Comparison of ENCODE assay signal across 21 cellular contexts in genomic region chr2:230930928-230931555, GRCh38. TPM values are rescaled to one million over a fixed set of nuclear protein-coding genes. Genes with fewer than 3 reads are reported as not detected.
DNase-seq lines count a peak whose midpoint lies in the region; ATAC-seq and TF ChIP-seq lines count a peak whose summit lies in the region.
"Had no signal": no experiment of that assay in that cellular context is flagged by ENCODE, and none has a peak within 500 bp of the region (broad histone marks: within the 10 kb centered on the region; RNA-seq: fewer than 3 reads in every experiment).

No MANE protein-coding gene starts in this region.

- no peak overlapping the region for H2BK120ac ChIP-seq in neuronal stem cell (ENCODE audit: low read depth, low read length)

- DNase-seq in heart left ventricle, result peak in 3 of 5 donors; percentile 8 to 31 (median 9)
- DNase-seq in heart right ventricle, result no peak
- DNase-seq in coronary artery (ENCODE audit: low spot score), result peak; percentile 35
- no peak for DNase-seq in neuronal stem cell (ENCODE audit: low spot score)
- DNase-seq in NCI-H1694 treated with DMSO at 0.1 percent for 48 hours (lab: John Stamatoyannopoulos, UW), result no peak
- no peak for DNase-seq in HuH-7 (ENCODE audit: low spot score)
- DNase-seq: activated CD4-positive, alpha-beta T cell treated with anti-CD3 and anti-CD28 coated beads, Interleukin-2, amount 50 U/mL, for 4 hours; activated T-cell treated with anti-CD3 and anti-CD28 coated beads, Interleukin-2, amount 50 U/mL, for 72 hours; body of pancreas; MM.1S; NCI-H1436 treated with DMSO at 0.1 percent for 48 hours; Right ventricle myocardium superior; stimulated activated CD4-positive, alpha-beta T cell treated with anti-CD3 and anti-CD28 coated beads, Interleukin-1b, Interleukin-23, amount 100 ng/mL, for 48 hours; T1000 had no signal

- no peak for TF ChIP-seq CTCF in heart left ventricle (IDR thresholded peaks at IDR 0.05)
- no peak for TF ChIP-seq CTCF in heart right ventricle (IDR thresholded peaks at IDR 0.05)
- TF ChIP-seq CTCF in coronary artery (IDR thresholded peaks at IDR 0.05), result no peak

- H3K27ac ChIP-seq in heart left ventricle (no peak overlapping the region), heart right ventricle (no peak overlapping the region), coronary artery (no peak overlapping the region), neuronal stem cell (replicated peaks; ENCODE audit: low read length) (no peak overlapping the region)
- H3K27ac ChIP-seq: body of pancreas, thoracic aorta had no signal

- peak overlapping the region; percentile 23 for H3K23ac ChIP-seq in neuronal stem cell (ENCODE audit: low read depth, low read length, poor library complexity)

- intact Hi-C loops in heart left ventricle (cut with DNase I), result no loop called here
- intact Hi-C loops in heart right ventricle (cut with DNase I), result no loop called here

- no peak overlapping the region for H2BK15ac ChIP-seq in neuronal stem cell (ENCODE audit: low read length)

- no peak for TF ChIP-seq POLR2A in heart left ventricle (IDR thresholded peaks at IDR 0.05)

- no peak overlapping the region for H3K4ac ChIP-seq in neuronal stem cell (ENCODE audit: low read length)

- H3K14ac ChIP-seq in neuronal stem cell (ENCODE audit: low read length), result no peak overlapping the region

- H3K18ac ChIP-seq in neuronal stem cell (ENCODE audit: low read length), result peak overlapping the region; percentile 45

- H2AK5ac ChIP-seq in neuronal stem cell (ENCODE audit: low read depth, low read length), result peak overlapping the region; percentile 66

- H3K36me3 ChIP-seq in heart left ventricle (no peaks in the 10 kb centered on the region), heart right ventricle (no peaks in the 10 kb centered on the region), neuronal stem cell (replicated peaks in 1 of 2; ENCODE audit: control insufficient read depth in 2 of 2, insufficient read depth in 2 of 2, low read length in 2 of 2) (no peaks in the 10 kb centered on the region)
- H3K36me3 ChIP-seq: thoracic aorta had no signal

- peaks cover 0 to 4% (median 0%) of the 10 kb centered on the region in 12 donors for H3K9me3 ChIP-seq in heart left ventricle
- peaks cover 0 to 5% (median 0%) of the 10 kb centered on the region in 11 donors for H3K9me3 ChIP-seq in heart right ventricle
- peaks cover 2 to 5% of the 10 kb centered on the region in 2 donors for H3K9me3 ChIP-seq in neuronal stem cell (replicated peaks in 1 of 2; ENCODE audit: control insufficient read depth in 2 of 2, insufficient read depth in 1 of 2, low read depth in 1 of 2, low read length in 2 of 2)
- H3K9me3 ChIP-seq: body of pancreas, thoracic aorta had no signal

- H2BK5ac ChIP-seq in neuronal stem cell (ENCODE audit: low read length), result no peak overlapping the region

- WGBS in heart left ventricle, 4 donors, result 89 to 91% (median 90%) methylated on average over 8 to 10 of the region's 10 CpGs
- WGBS in heart right ventricle, 2 donors, result 87 to 90% methylated on average over 10 of the region's 10 CpGs
- WGBS in neuronal stem cell (ENCODE audit: extremely low coverage in 2 of 2, insufficient read length in 2 of 2, insufficient replicate concordance in 1 of 2), 2 donors, result no CpG with 5 or more reads among the region's 10 CpGs

- no peak overlapping the region for H3K4me2 ChIP-seq in neuronal stem cell (ENCODE audit: insufficient read depth, low read length, poor library complexity, severe bottlenecking)

- no peak overlapping the region for H3K4me3 ChIP-seq in heart left ventricle
- no peak overlapping the region for H3K4me3 ChIP-seq in heart right ventricle
- H3K4me3 ChIP-seq in coronary artery, result no peak overlapping the region
- no peak overlapping the region for H3K4me3 ChIP-seq in neuronal stem cell (ENCODE audit: low read length in 2 of 2)
- H3K4me3 ChIP-seq: body of pancreas, thoracic aorta had no signal

- H2BK12ac ChIP-seq in neuronal stem cell (ENCODE audit: low read length), result no peak overlapping the region

- no peak for ATAC-seq in heart left ventricle
- no peak for ATAC-seq in heart right ventricle
- no peak for ATAC-seq in HG02870 (IDR thresholded peaks at IDR 0.05; ENCODE audit: unreplicated experiment)
- ATAC-seq: activated naive CD4-positive, alpha-beta T cell treated with anti-CD3 and anti-CD28 coated beads, Interleukin-2, amount 50 U/mL, for 72 hours; activated T-cell treated with anti-CD3 and anti-CD28 coated beads, Interleukin-2, amount 50 U/mL, for 72 hours; body of pancreas; CD8-positive, alpha-beta T cell; HCT116; stimulated activated effector memory CD8-positive, alpha-beta T cell treated with anti-CD3 and anti-CD28 coated beads, Interleukin-12 subunit alpha, Interleukin-12 subunit beta, amount 100 ng/mL, for 72 hours; WTC11 had no signal

- H3K27me3 ChIP-seq in heart left ventricle (peaks cover 0 to 12% (median 0%) of the 10 kb centered on the region in 9 donors), heart right ventricle (peaks cover 0 to 15% (median 0%) of the 10 kb centered on the region in 7 donors), neuronal stem cell (ENCODE audit: control insufficient read depth in 3 of 3, insufficient read depth in 3 of 3, low read depth in 1 of 3, low read length in 3 of 3) (no peaks in the 10 kb centered on the region)
- H3K27me3 ChIP-seq: body of pancreas had no signal

- no peak overlapping the region for H2AFZ ChIP-seq in neuronal stem cell (ENCODE audit: low read length)

- H3K79me1 ChIP-seq in neuronal stem cell (ENCODE audit: low read depth, low read length), result no peaks in the 10 kb centered on the region

- no peak overlapping the region for H3K9ac ChIP-seq in neuronal stem cell (ENCODE audit: low read depth, low read length, poor library complexity)

- H3K4me1 ChIP-seq in heart left ventricle (peaks cover 0 to 17% (median 11%) of the 10 kb centered on the region in 12 donors), heart right ventricle (peaks cover 5 to 22% (median 16%) of the 10 kb centered on the region in 9 donors), neuronal stem cell (ENCODE audit: control insufficient read depth in 2 of 2, insufficient read depth in 1 of 2, low read depth in 1 of 2, low read length in 2 of 2) (peaks cover 7% of the 10 kb centered on the region in 2 donors)
- H3K4me1 ChIP-seq: body of pancreas had no signal

- H4K8ac ChIP-seq in neuronal stem cell (ENCODE audit: low read depth, low read length), result no peak overlapping the region

- no peak overlapping the region for H4K91ac ChIP-seq in neuronal stem cell (ENCODE audit: low read depth, low read length, poor library complexity)

RNA-seq across cellular contexts. Expression of gene GPR55, which starts 6.0 kb away (rescaled TPM):
- under 1 TPM in 4 of 9 donors, not detected in 5; 0.08 to 0.36 (median 0.20) TPM for total RNA-seq in heart left ventricle
- under 1 TPM in 1 of 2 donors, not detected in 1; 0.03 TPM for polyA plus RNA-seq in heart left ventricle
- total RNA-seq in heart right ventricle, result under 1 TPM in 1 of 10 donors, not detected in 9; 0.42 TPM
- under 1 TPM in 1 of 2 donors, not detected in 1; 0.01 TPM for polyA plus RNA-seq in heart right ventricle
- not detected for polyA plus RNA-seq in neuronal stem cell (2013, experiment 1 of 2)
- not detected for polyA plus RNA-seq in neuronal stem cell (2013, experiment 2 of 2)
- total RNA-seq: body of pancreas, Right ventricle myocardium superior, thoracic aorta, WTC11 had no signal

Comparison
In these comparisons a context has a peak if more than half of its experiments do, and no peak if none do; other contexts are left out.
1. DNase-seq: peak in heart left ventricle (3 of 5) and coronary artery (single experiment); none in heart right ventricle (0 of 2), neuronal stem cell (single experiment), NCI-H1694 treated with DMSO at 0.1 percent for 48 hours (single experiment) and HuH-7 (single experiment).